In the genomic region with DNA sequence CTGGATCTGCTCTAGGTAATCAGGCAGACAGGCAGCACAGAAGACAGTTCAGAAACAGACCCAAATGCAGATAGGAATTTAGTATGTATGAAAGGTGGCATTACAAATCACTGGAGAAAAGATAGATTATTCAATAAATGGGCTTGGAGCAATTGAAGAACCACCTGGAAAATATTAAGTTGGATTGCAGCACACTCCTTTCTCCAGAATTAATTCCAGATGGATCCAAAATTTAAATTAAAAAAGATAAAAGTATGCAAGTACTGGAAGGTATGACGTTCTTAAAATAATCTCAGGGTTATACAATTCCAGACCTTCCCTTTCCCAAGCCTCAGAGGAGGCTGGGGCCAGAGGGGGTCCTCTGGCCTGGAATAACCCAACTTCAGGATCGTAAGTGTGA, we compare ENCODE assay signal across 1 cellular context.
TF ChIP-seq lines count a peak whose summit lies in the region.

No MANE protein-coding gene starts in this region.

TF ChIP-seq in endothelial cell of umbilical vein, 7 proteins besides CTCF, POLR2A, EP300 and RAD21:
- TF ChIP-seq FOS (IDR thresholded peaks at IDR 0.05; ENCODE audit: borderline replicate concordance, insufficient read depth, low read length) (no peak), POLR2AphosphoS5 (IDR thresholded peaks at IDR 0.05; ENCODE audit: insufficient read depth, low read depth, low read length) (no peak), GATA2 (IDR thresholded peaks at IDR 0.05; ENCODE audit: insufficient read depth, insufficient read length, low read depth, low read length) (no peak), JUN (IDR thresholded peaks at IDR 0.05; ENCODE audit: borderline replicate concordance, insufficient read depth, insufficient read length, low read depth) (no peak), EZH2 (IDR thresholded peaks at IDR 0.05; ENCODE audit: borderline replicate concordance, low read depth, low read length, severe bottlenecking) (no peak), MYC (IDR thresholded peaks at IDR 0.05; ENCODE audit: low read depth, low read length) (no peak), MAX (IDR thresholded peaks at IDR 0.05; ENCODE audit: insufficient read depth, insufficient read length) (no peak)
